Comparison of ENCODE assay signal across 8 cellular contexts in the genomic region with DNA sequence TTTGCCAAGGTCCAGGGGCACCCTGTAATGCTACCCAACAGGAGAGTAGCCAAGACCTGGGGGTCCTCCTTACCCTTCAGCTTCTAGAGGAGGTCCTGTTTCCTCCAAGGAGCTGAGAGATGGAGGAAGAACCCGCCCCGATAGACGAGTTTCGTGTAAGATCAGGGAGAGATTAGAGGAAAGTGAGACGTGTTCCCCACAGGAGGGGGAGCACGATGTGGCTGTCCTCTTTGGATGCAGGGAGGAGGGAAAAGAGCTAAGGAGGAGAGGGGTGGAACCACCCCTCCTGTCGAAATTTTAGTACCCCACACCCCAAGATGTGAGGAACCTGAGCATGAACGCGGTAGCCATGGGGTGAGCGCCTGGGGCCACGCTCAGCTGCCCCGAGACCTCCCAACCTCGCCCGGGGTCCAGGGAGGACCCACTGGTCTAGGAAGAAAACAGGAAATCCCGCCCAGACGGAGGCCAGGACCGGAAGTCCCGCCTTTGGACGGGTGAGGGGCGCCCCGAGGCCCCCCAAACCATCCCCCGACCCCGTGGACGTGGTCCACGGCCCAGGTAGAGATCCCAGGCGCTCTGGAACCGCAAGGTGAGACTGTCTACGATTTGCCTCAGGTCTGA. TPM values are rescaled to one million over a fixed set of nuclear protein-coding genes. Genes with fewer than 3 reads are reported as not detected.
A peak's percentile ranks its signal among the peaks of the same experiment; 100 is the strongest.
DNase-seq lines count a peak whose midpoint lies in the region; ATAC-seq and TF ChIP-seq lines count a peak whose summit lies in the region.

No MANE protein-coding gene starts in this region.

- H3K4me3 ChIP-seq in coronary artery (peak overlapping the region; percentile 94), right lobe of liver (peak overlapping the region; percentile 77 to 88 (median 88))

- no peaks in the 10 kb centered on the region for H3K27me3 ChIP-seq in right lobe of liver

- peaks cover 0 to 18% (median 6%) of the 10 kb centered on the region in 4 donors for H3K36me3 ChIP-seq in right lobe of liver

- peaks cover 0 to 17% (median 8%) of the 10 kb centered on the region in 4 donors for H3K4me1 ChIP-seq in right lobe of liver

- H3K27ac ChIP-seq in VCaP (peak overlapping the region; percentile 100), coronary artery (peak overlapping the region; percentile 99 to 100), right lobe of liver (peak overlapping the region; percentile 97 to 99 (median 98))

- no peak for TF ChIP-seq POLR2A in right lobe of liver (IDR thresholded peaks at IDR 0.05)

- H3K9me3 ChIP-seq in right lobe of liver = no peaks in the 10 kb centered on the region

- WGBS in right lobe of liver (ENCODE audit: insufficient coverage, low coverage, low lambda C conversion rate, missing lambda C conversion rate) = 0% methylated on average over 19 of the region's 28 CpGs

- peak; percentile 63 for DNase-seq in EL
- peak; percentile 54 for DNase-seq in M059J (ENCODE audit: low read depth)
- no peak for DNase-seq in coronary artery (ENCODE audit: low spot score)
- peak; percentile 73 to 79 (median 76) for DNase-seq in right lobe of liver
- peak; percentile 41 for DNase-seq in stimulated activated CD8-positive, alpha-beta memory T cell treated with anti-CD3 and anti-CD28 coated beads, Interleukin-4, amount 100 ng/mL, for 24 hours (ENCODE audit: low read depth)

- peak in 3 of 4 donors; percentile 1 to 8 (median 2) for ATAC-seq in right lobe of liver
- no peak for ATAC-seq in GM18519 (IDR thresholded peaks at IDR 0.05; ENCODE audit: low FRiP score, unreplicated experiment)
- no peak for ATAC-seq in GM19455 (IDR thresholded peaks at IDR 0.05; ENCODE audit: unreplicated experiment)

- no peak for TF ChIP-seq CTCF in VCaP (conservative IDR thresholded peaks at IDR 0.05)
- no peak for TF ChIP-seq CTCF in coronary artery (IDR thresholded peaks at IDR 0.05)
- TF ChIP-seq CTCF in right lobe of liver (IDR thresholded peaks at IDR 0.05) = no peak

- intact Hi-C loops in right lobe of liver (cut with DNase I) = no loop called here

RNA-seq across cellular contexts. Expression of gene AKT1S1, which starts 1.2 kb away (rescaled TPM):
- 13.6 and 14.8 TPM in 2 replicates for total RNA-seq in M059J (2014; rRNA removed; shearing (Covaris generic))
- total RNA-seq in right lobe of liver = 10 to 100 TPM; 18.2 to 27.0 (median 22.4) TPM

RNA-seq across cellular contexts. Expression of gene TBC1D17, which starts 1.6 kb away (rescaled TPM):
- total RNA-seq in M059J (2014; rRNA removed; shearing (Covaris generic)) = 8.3 and 12.2 TPM in 2 replicates
- 10 to 100 TPM; 12.6 to 38.1 (median 27.8) TPM for total RNA-seq in right lobe of liver

RNA-seq across cellular contexts. Expression of gene PNKP, which starts 8.5 kb away (rescaled TPM):
- 19.1 and 23.9 TPM in 2 replicates for total RNA-seq in M059J (2014; rRNA removed; shearing (Covaris generic))
- total RNA-seq in right lobe of liver = 10 to 100 TPM; 21.0 to 37.5 (median 27.9) TPM

RNA-seq across cellular contexts. Expression of gene IL4I1, which starts 20.8 kb away (rescaled TPM):
- 5.9 and 12.5 TPM in 2 replicates for total RNA-seq in M059J (2014; rRNA removed; shearing (Covaris generic))
- total RNA-seq in right lobe of liver = 1 to 10 TPM in 2 of 6 experiments, under 1 TPM in 1, not detected in 3; 0.56 to 4.2 (median 1.0) TPM

RNA-seq across cellular contexts. Expression of gene PTOV1, which starts 25.0 kb away (rescaled TPM):
- total RNA-seq in M059J (2014; rRNA removed; shearing (Covaris generic)) = 94.0 and 107 TPM in 2 replicates
- total RNA-seq in right lobe of liver = 10 to 100 TPM; 44.4 to 93.0 (median 69.6) TPM

Comparison
In these comparisons a context has a peak if more than half of its experiments do, and no peak if none do; other contexts are left out.
1. ATAC-seq: peak in right lobe of liver (3 of 4); none in GM18519 (single experiment) and GM19455 (single experiment).
2. Peak in every context shown above with its lines, with median percentiles within 50 percentile points of each other: H3K27ac ChIP-seq.